Comparison of ENCODE assay signal across 12 cellular contexts in the genomic region with DNA sequence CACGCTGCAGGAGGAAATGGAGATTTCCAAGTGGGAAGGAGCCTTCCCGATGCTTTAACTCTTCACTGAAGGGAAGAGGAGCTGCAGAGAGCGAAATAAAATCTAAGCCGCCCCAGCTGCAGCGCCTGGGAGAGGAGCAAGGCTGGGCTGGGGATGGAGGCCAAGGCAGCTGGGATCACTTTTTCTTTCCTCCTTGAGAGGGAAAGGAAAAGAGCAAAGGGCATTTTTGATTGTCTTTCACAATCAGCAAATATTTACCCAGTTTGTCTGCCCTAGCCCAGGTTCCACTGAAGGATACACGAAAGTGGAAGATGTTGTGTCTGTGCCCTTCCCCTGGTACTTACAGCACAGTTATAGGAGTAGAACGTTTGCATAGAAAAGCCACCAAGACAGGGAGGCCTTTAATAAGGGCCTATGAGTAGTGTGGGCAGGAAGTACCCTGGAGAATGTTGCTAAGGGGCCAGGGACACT. TPM values are rescaled to one million over a fixed set of nuclear protein-coding genes. Genes with fewer than 3 reads are reported as not detected.
DNase-seq lines count a peak whose midpoint lies in the region; ATAC-seq and TF ChIP-seq lines count a peak whose summit lies in the region.
"Had no signal": no experiment of that assay in that cellular context is flagged by ENCODE, and none has a peak within 500 bp of the region (broad histone marks: within the 10 kb centered on the region; RNA-seq: fewer than 3 reads in every experiment).

No MANE protein-coding gene starts in this region.

- H2AFZ ChIP-seq in ACC112 (ENCODE audit: low read length, unreplicated experiment) (no peak overlapping the region), Loucy (ENCODE audit: low read length) (no peak overlapping the region), fibroblast of lung (ENCODE audit: low read length) (no peak overlapping the region), parathyroid adenoma (no peak overlapping the region)

- no peaks in the 10 kb centered on the region for H4K20me1 ChIP-seq in Loucy (ENCODE audit: insufficient read depth, low read length, poor library complexity, severe bottlenecking)
- no peaks in the 10 kb centered on the region for H4K20me1 ChIP-seq in fibroblast of lung (ENCODE audit: control insufficient read depth, extremely low read depth, insufficient read depth, low read length)

- H3K36me3 ChIP-seq in ACC112 (ENCODE audit: insufficient read depth, low read length) (no peaks in the 10 kb centered on the region), Loucy (ENCODE audit: insufficient read depth, low read length) (no peaks in the 10 kb centered on the region), fibroblast of lung (ENCODE audit: control insufficient read depth, insufficient read depth, low read length) (no peaks in the 10 kb centered on the region), parathyroid adenoma (ENCODE audit: control insufficient read depth, insufficient read depth, low read length) (no peaks in the 10 kb centered on the region)

- H3K79me2 ChIP-seq in ACC112 (ENCODE audit: control insufficient read depth, insufficient read depth, low read length, unreplicated experiment) = peaks cover 79% of the 10 kb centered on the region
- peaks cover 87% of the 10 kb centered on the region for H3K79me2 ChIP-seq in Loucy (ENCODE audit: insufficient read depth, low read length)
- H3K79me2 ChIP-seq in fibroblast of lung (ENCODE audit: control insufficient read depth, insufficient read depth, low read length) = peaks cover 64% of the 10 kb centered on the region
- H3K79me2 ChIP-seq in parathyroid adenoma = peaks cover 39% of the 10 kb centered on the region

- no peak for TF ChIP-seq CTCF in Loucy (conservative IDR thresholded peaks at IDR 0.05; ENCODE audit: low read length)
- TF ChIP-seq CTCF in fibroblast of lung (conservative IDR thresholded peaks at IDR 0.05 in 1 of 2, IDR thresholded peaks at IDR 0.05 in 1 of 2; ENCODE audit: low read depth in 1 of 2, low read length in 2 of 2) = no peak
- no peak for TF ChIP-seq CTCF in parathyroid adenoma (IDR thresholded peaks at IDR 0.05)
- TF ChIP-seq CTCF in GM13977 (IDR thresholded peaks at IDR 0.05; ENCODE audit: extremely low read depth, insufficient read depth, missing control alignments) = no peak

- no peaks in the 10 kb centered on the region for H3K9me2 ChIP-seq in Loucy (replicated peaks; ENCODE audit: low read depth, low read length)

- no peaks in the 10 kb centered on the region for H3F3A ChIP-seq in Loucy (ENCODE audit: low read depth)

- in situ Hi-C loops in GM13977 (cut with MboI; ENCODE audit: low pct_unique_long_range_greater_than_20kb, low sequenced_read_pairs, unreplicated experiment) = no loop called here

- no peaks in the 10 kb centered on the region for H3K27me3 ChIP-seq in ACC112 (ENCODE audit: insufficient read depth, low read length)
- H3K27me3 ChIP-seq in Loucy (ENCODE audit: insufficient read depth, low read length, poor library complexity, severe bottlenecking) = no peaks in the 10 kb centered on the region
- H3K27me3 ChIP-seq in fibroblast of lung (ENCODE audit: control insufficient read depth, insufficient read depth, low read length) = no peaks in the 10 kb centered on the region
- H3K27me3 ChIP-seq in parathyroid adenoma (ENCODE audit: control insufficient read depth, insufficient read depth, low read length) = no peaks in the 10 kb centered on the region

- H3K4me2 ChIP-seq in Loucy (ENCODE audit: low read depth, low read length, poor library complexity, severe bottlenecking) = peak overlapping the region; percentile 43
- peak overlapping the region; percentile 89 for H3K4me2 ChIP-seq in fibroblast of lung (ENCODE audit: extremely low read depth, insufficient read depth, low read length)
- no peak overlapping the region for H3K4me2 ChIP-seq in parathyroid adenoma (ENCODE audit: low read length)

- H3K4me3 ChIP-seq in ACC112 (ENCODE audit: low read depth, low read length) = peak overlapping the region; percentile 64
- H3K4me3 ChIP-seq in Loucy (ENCODE audit: low read length, poor library complexity, severe bottlenecking) = no peak overlapping the region
- peak overlapping the region; percentile 2 to 57 (median 18) for H3K4me3 ChIP-seq in fibroblast of lung (replicated peaks in 1 of 4; ENCODE audit: control extremely low read depth in 1 of 4, insufficient read depth in 1 of 4, low read depth in 3 of 4, low read length in 4 of 4)
- H3K4me3 ChIP-seq in parathyroid adenoma (ENCODE audit: low read depth, low read length) = no peak overlapping the region

- DNase-seq in fibroblast of lung (ENCODE audit: low read depth in 2 of 2) (no peak), GM13977 (ENCODE audit: low spot score) (no peak), inferior parietal cortex (ENCODE audit: extremely low spot score) (no peak)
- no peak for DNase-seq in stimulated activated naive CD4-positive, alpha-beta T cell treated with Interleukin-2 at 50 U/mL for 16 hours (lab: John Stamatoyannopoulos, UW)
- DNase-seq: activated naive CD4-positive, alpha-beta T cell treated with anti-CD3 and anti-CD28 coated beads for 36 hours; CD4-positive, CD25-positive, alpha-beta regulatory T cell; NCI-H1436 treated with DMSO at 0.1 percent for 48 hours; T-helper 2 cell had no signal

- no peak for ATAC-seq in GM21381 (IDR thresholded peaks at IDR 0.05; ENCODE audit: unreplicated experiment)

- peak overlapping the region; percentile 98 for H3K27ac ChIP-seq in ACC112 (ENCODE audit: low read depth, low read length)
- H3K27ac ChIP-seq in fibroblast of lung (ENCODE audit: insufficient read depth, low read length) = peak overlapping the region; percentile 89
- peak overlapping the region; percentile 6 for H3K27ac ChIP-seq in parathyroid adenoma

- peaks cover 81% of the 10 kb centered on the region for H3K4me1 ChIP-seq in ACC112 (ENCODE audit: control insufficient read depth, insufficient read depth, low read length, unreplicated experiment)
- H3K4me1 ChIP-seq in Loucy (ENCODE audit: insufficient read depth, low read length, poor library complexity, severe bottlenecking) = peaks cover 99% of the 10 kb centered on the region
- peaks cover 64% of the 10 kb centered on the region for H3K4me1 ChIP-seq in fibroblast of lung (ENCODE audit: control insufficient read depth, extremely low read depth, insufficient read depth, low read length)
- H3K4me1 ChIP-seq in parathyroid adenoma = peaks cover 98% of the 10 kb centered on the region

- peak overlapping the region; percentile 53 for H3K9ac ChIP-seq in Loucy (ENCODE audit: low read depth, low read length, poor library complexity, severe bottlenecking)
- peak overlapping the region; percentile 71 for H3K9ac ChIP-seq in fibroblast of lung (ENCODE audit: insufficient read depth, low read length)
- H3K9ac ChIP-seq in parathyroid adenoma = no peak overlapping the region

- no peaks in the 10 kb centered on the region for H3K9me3 ChIP-seq in Loucy (ENCODE audit: insufficient read depth, low read depth, low read length)
- H3K9me3 ChIP-seq in fibroblast of lung (ENCODE audit: control insufficient read depth, insufficient read depth, low read depth, low read length) = no peaks in the 10 kb centered on the region
- no peaks in the 10 kb centered on the region for H3K9me3 ChIP-seq in parathyroid adenoma (ENCODE audit: control insufficient read depth, low read length)

RNA-seq across cellular contexts. Expression of gene EPAS1, which starts 38.8 kb away (rescaled TPM):
- 82.4 and 120 TPM in 2 replicates for total RNA-seq in fibroblast of lung
- 330 and 941 TPM in 2 replicates for polyA plus RNA-seq in fibroblast of lung
- 135 and 492 TPM in 2 replicates for polyA plus RNA-seq in fibroblast of lung (2012)
- 229 and 622 TPM in 2 replicates for polyA minus RNA-seq in fibroblast of lung (ENCODE audit: low replicate concordance)

Comparison
In these comparisons a context has a peak if more than half of its experiments do, and no peak if none do; other contexts are left out.
1. H3K27ac ChIP-seq: peak in every context shown above with its lines; median percentile 98 in ACC112; 89 in fibroblast of lung; 6 in parathyroid adenoma.
2. H3K4me3 ChIP-seq: peak in ACC112 (single experiment) and fibroblast of lung (4 of 4); none in Loucy (single experiment) and parathyroid adenoma (single experiment).